9 cellular contexts compared by ENCODE assay signal in the genomic region with DNA sequence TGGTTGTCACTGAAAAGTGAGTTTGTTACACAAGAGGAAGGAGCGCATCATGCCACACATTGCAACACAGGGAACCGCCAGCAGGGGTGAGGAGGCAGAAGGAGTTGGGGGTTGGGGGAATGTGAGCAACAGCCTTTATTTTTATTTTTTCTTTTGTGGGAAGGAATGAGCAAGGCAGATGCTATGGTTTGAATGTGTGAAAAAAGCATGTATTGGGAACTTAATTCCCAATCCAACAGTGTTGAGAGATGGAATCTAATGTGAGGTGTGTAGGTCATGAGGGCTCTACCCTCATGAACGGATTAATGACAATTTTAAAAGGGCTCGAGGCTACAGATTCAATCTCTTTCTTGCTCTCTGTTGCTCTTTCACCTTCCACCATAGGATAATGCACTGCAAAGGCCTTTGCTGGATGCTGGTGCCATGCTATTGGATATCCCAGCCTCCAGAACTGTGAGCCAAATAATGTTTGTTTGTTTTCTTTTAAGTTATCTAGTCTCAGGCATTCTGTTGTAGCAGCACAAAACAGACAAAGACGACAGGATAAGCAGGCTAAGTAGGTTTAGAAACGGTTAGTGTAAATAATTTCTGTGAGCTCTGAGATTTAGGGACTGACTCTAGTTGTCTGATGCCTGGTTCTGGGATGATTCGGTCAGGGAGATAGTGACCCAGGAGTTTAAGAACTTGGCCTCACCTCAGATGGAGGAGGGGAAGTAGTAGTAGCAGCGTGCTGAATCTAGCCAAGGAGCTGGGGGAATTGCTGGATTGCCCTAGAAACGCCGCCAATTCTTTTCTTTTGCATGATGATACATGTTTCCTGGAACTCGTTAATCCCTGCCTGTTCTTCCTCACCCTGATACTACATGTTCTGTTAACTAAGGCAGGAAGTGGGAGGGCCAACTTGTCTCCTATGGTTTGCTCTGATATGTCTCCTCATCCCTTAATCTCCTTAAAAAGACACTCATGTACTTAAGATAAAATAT.
DNase-seq lines count a peak whose midpoint lies in the region; TF ChIP-seq lines count a peak whose summit lies in the region.
"Had no signal": no experiment of that assay in that cellular context is flagged by ENCODE, and none has a peak within 500 bp of the region (broad histone marks: within the 10 kb centered on the region; RNA-seq: fewer than 3 reads in every experiment).

No MANE protein-coding gene starts in this region.

- H3K4me3 ChIP-seq in Loucy (ENCODE audit: low read length, poor library complexity, severe bottlenecking) (no peak overlapping the region), osteoblast (ENCODE audit: insufficient read depth, low read length) (no peak overlapping the region)

- H3K27ac ChIP-seq in osteoblast (ENCODE audit: low read depth, low read length), result no peak overlapping the region
- H3K27ac ChIP-seq: KMS-11 had no signal

- H3K9me2 ChIP-seq in Loucy (replicated peaks; ENCODE audit: low read depth, low read length), result no peaks in the 10 kb centered on the region

- H2AFZ ChIP-seq in Loucy (ENCODE audit: low read length) (no peak overlapping the region), osteoblast (ENCODE audit: low read length) (no peak overlapping the region)

- no peaks in the 10 kb centered on the region for H3K79me2 ChIP-seq in Loucy (ENCODE audit: insufficient read depth, low read length)
- no peaks in the 10 kb centered on the region for H3K79me2 ChIP-seq in osteoblast (ENCODE audit: insufficient read depth, low read length)

- H3K9ac ChIP-seq in Loucy (ENCODE audit: low read depth, low read length, poor library complexity, severe bottlenecking), result no peak overlapping the region
- H3K9ac ChIP-seq: KMS-11 had no signal

- no peaks in the 10 kb centered on the region for H3K4me1 ChIP-seq in Loucy (ENCODE audit: insufficient read depth, low read length, poor library complexity, severe bottlenecking)
- peaks cover 7% of the 10 kb centered on the region for H3K4me1 ChIP-seq in osteoblast (ENCODE audit: insufficient read depth, low read length)

- H3K4me2 ChIP-seq in Loucy (ENCODE audit: low read depth, low read length, poor library complexity, severe bottlenecking), result no peak overlapping the region
- H3K4me2 ChIP-seq in osteoblast (ENCODE audit: insufficient read depth, low read length), result no peak overlapping the region
- H3K4me2 ChIP-seq: KMS-11 had no signal

- TF ChIP-seq CTCF in GM12873 (IDR thresholded peaks at IDR 0.05; ENCODE audit: insufficient read depth, low read depth, low read length, missing control alignments), result peak; percentile 49
- peak; percentile 35; the same call in 1 of the 2 replicates for TF ChIP-seq CTCF in Loucy (conservative IDR thresholded peaks at IDR 0.05; ENCODE audit: low read length)
- TF ChIP-seq CTCF in osteoblast (IDR thresholded peaks at IDR 0.05; ENCODE audit: extremely low read depth, low read depth, low read length), result peak; percentile 44

- DNase-seq in cerebellar cortex (ENCODE audit: low spot score) (peak; percentile 78), osteoblast (ENCODE audit: insufficient read length, low spot score, missing footprints) (peak; percentile 13), NCI-H345 treated with DMSO at 0.1 percent for 48 hours (lab: John Stamatoyannopoulos, UW; ENCODE audit: unreplicated experiment) (no peak), NCI-H345 (lab: John Stamatoyannopoulos, UW) (no peak), ureter (ENCODE audit: low spot score) (no peak), GM19238 (ENCODE audit: insufficient read length, low spot score) (no peak)

- no peaks in the 10 kb centered on the region for H3F3A ChIP-seq in Loucy (ENCODE audit: low read depth)

- H3K27me3 ChIP-seq in Loucy (ENCODE audit: insufficient read depth, low read length, poor library complexity, severe bottlenecking) (no peaks in the 10 kb centered on the region), osteoblast (ENCODE audit: insufficient read depth, low read length) (no peaks in the 10 kb centered on the region)

- H3K9me3 ChIP-seq in Loucy (ENCODE audit: insufficient read depth, low read depth, low read length) (no peaks in the 10 kb centered on the region), osteoblast (ENCODE audit: low read depth, low read length) (no peaks in the 10 kb centered on the region)

- no peaks in the 10 kb centered on the region for H3K36me3 ChIP-seq in Loucy (ENCODE audit: insufficient read depth, low read length)
- H3K36me3 ChIP-seq in osteoblast (ENCODE audit: insufficient read depth, low read length), result no peaks in the 10 kb centered on the region

- H4K20me1 ChIP-seq in Loucy (ENCODE audit: insufficient read depth, low read length, poor library complexity, severe bottlenecking) (no peaks in the 10 kb centered on the region), osteoblast (ENCODE audit: insufficient read depth, low read length) (no peaks in the 10 kb centered on the region)

Comparison
In these comparisons a context has a peak if more than half of its experiments do, and no peak if none do; other contexts are left out.
1. DNase-seq: peak in cerebellar cortex (single experiment) and osteoblast (single experiment); none in NCI-H345 treated with DMSO at 0.1 percent for 48 hours (single experiment), NCI-H345 (single experiment), ureter (single experiment) and GM19238 (single experiment).
2. Peak in every context shown above with its lines, with median percentiles within 50 percentile points of each other: CTCF ChIP-seq.